ENCODE assay signal across 8 cellular contexts in genomic region chr21:44299458-44300261, GRCh38. TPM values are rescaled to one million over a fixed set of nuclear protein-coding genes. Genes with fewer than 3 reads are reported as not detected.
DNase-seq lines count a peak whose midpoint lies in the region; ATAC-seq and TF ChIP-seq lines count a peak whose summit lies in the region.

PFKL (plus strand) TSS chr21:44300053; CDS start chr21:44300106, 53 bp downstream.

- no peaks in the 10 kb centered on the region for H3K36me3 Mint-ChIP-seq in neural crest cell (ENCODE audit: low read depth)

- WGBS in suprapubic skin = 1% methylated on average over 16 of the region's 94 CpGs

- no peak for TF ChIP-seq EP300 in suprapubic skin (IDR thresholded peaks at IDR 0.05)

- ATAC-seq in GM19351 (IDR thresholded peaks at IDR 0.05; ENCODE audit: unreplicated experiment) = peak; percentile 58
- ATAC-seq in HG03520 (IDR thresholded peaks at IDR 0.05; ENCODE audit: unreplicated experiment) = peak; percentile 44
- ATAC-seq in foreskin keratinocyte = peak; percentile 64

- DNase-seq in CD1c-positive myeloid dendritic cell (ENCODE audit: extremely low spot score) (peak; percentile 74), SIG-M5 treated with dmso at 0.1 percent for 504 hours (lab: John Stamatoyannopoulos, UW; ENCODE audit: unreplicated experiment) (peak; percentile 88), foreskin keratinocyte (peak; percentile 7 to 48), neural crest cell (ENCODE audit: low read depth, low spot score) (peak; percentile 47), suprapubic skin (ENCODE audit: low spot score in 2 of 2) (no peak)
- DNase-seq in activated naive CD4-positive, alpha-beta T cell treated with Interleukin-2 at 50 U/mL for 16 hours = peak; percentile 60

- H3K27me3 Mint-ChIP-seq in neural crest cell (ENCODE audit: low read depth) = peaks cover 12% of the 10 kb centered on the region

- no peaks in the 10 kb centered on the region for H3K9me3 Mint-ChIP-seq in neural crest cell

- H3K27me3 ChIP-seq in foreskin keratinocyte (peaks cover 14% of the 10 kb centered on the region), suprapubic skin (no peaks in the 10 kb centered on the region)

- TF ChIP-seq POLR2A in suprapubic skin (IDR thresholded peaks at IDR 0.05) = no peak

- H3K27ac ChIP-seq in foreskin keratinocyte (peak within 1 kb of the TSS; percentile 68), suprapubic skin (peak within 1 kb of the TSS; percentile 97)

- no peaks in the 10 kb centered on the region for H3K36me3 ChIP-seq in suprapubic skin

- H3K4me1 Mint-ChIP-seq in neural crest cell = peaks cover 25% of the 10 kb centered on the region

- H3K4me3 Mint-ChIP-seq in neural crest cell = peak within 1 kb of the TSS; percentile 88

- H3K4me1 ChIP-seq in foreskin keratinocyte = no peaks in the 10 kb centered on the region
- peaks cover 74% of the 10 kb centered on the region for H3K4me1 ChIP-seq in suprapubic skin

- peak within 1 kb of the TSS; percentile 74 for H3K4me3 ChIP-seq in suprapubic skin

- no peaks in the 10 kb centered on the region for H3K9me3 ChIP-seq in suprapubic skin

- no peak for TF ChIP-seq CTCF in foreskin keratinocyte (conservative IDR thresholded peaks at IDR 0.05)
- TF ChIP-seq CTCF in neural crest cell (conservative IDR thresholded peaks at IDR 0.05) = no peak
- TF ChIP-seq CTCF in suprapubic skin (IDR thresholded peaks at IDR 0.05) = no peak

- peak within 1 kb of the TSS; percentile 89 for H3K27ac Mint-ChIP-seq in neural crest cell (ENCODE audit: unreplicated experiment)

RNA-seq across cellular contexts. Expression of gene PFKL, which starts in this region (rescaled TPM):
- 93.8 and 104 TPM in 2 replicates for total RNA-seq in foreskin keratinocyte
- polyA plus RNA-seq in foreskin keratinocyte = 91.0 and 98.3 TPM in 2 replicates
- 94.7 and 96.1 TPM in 2 replicates for total RNA-seq in neural crest cell
- total RNA-seq in suprapubic skin = 100 to 1,000 TPM in 3 of 4 donors, 10 to 100 TPM in 1; 92.8 to 121 (median 117) TPM

Comparison
In these comparisons a context has a peak if more than half of its experiments do, and no peak if none do; other contexts are left out.
1. DNase-seq: peak in CD1c-positive myeloid dendritic cell (single experiment), SIG-M5 treated with dmso at 0.1 percent for 504 hours (single experiment), activated naive CD4-positive, alpha-beta T cell treated with Interleukin-2 at 50 U/mL for 16 hours (single experiment), foreskin keratinocyte (2 of 2) and neural crest cell (single experiment); none in suprapubic skin (0 of 2).
2. Peak in every context shown above with its lines, with median percentiles within 50 percentile points of each other: ATAC-seq.